ENCODE assay signal across 26 cellular contexts in the genomic region with DNA sequence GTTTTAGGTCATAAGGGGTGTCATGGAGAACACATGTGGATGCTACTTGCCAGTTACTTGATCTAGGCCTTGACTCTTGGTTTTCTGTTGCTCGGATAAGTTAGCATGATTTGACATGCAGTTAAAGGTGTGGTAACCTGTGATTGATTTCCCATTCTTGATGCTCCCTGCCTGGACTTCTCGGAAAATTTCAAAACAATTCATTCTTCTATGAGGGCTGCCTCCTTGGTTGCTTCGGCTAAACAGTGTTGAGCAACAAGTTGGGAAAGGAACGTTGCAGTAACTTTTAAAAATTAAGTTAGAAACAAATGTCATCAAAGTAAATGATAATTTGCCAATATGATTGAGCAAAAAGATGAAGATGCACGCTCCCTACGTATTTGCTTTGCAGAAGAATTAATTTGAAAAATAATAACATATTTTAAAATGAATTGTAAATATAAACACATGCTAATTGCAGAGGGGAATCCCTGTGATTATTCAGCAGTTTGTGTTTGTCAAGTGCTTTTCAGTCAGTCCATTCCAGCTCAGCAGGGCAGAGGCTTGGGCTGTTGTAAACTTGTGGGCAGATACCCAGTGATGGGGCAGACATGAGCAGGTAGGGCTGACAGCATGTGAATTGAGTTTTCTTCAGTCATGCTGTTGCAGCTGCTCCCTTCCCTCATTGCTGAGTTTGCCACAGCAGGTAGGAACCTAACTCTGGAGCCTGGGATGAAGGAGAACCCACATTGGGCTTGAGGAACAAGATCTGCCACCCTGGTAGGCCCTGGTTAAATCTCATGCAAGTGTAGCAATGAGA.
DNase-seq lines count a peak whose midpoint lies in the region; ATAC-seq, FAIRE-seq and TF ChIP-seq lines count a peak whose summit lies in the region.
"Had no signal": no experiment of that assay in that cellular context is flagged by ENCODE, and none has a peak within 500 bp of the region (broad histone marks: within the 10 kb centered on the region; RNA-seq: fewer than 3 reads in every experiment).

No MANE protein-coding gene starts in this region.

- TF ChIP-seq CTCF in PC-3 (conservative IDR thresholded peaks at IDR 0.05; ENCODE audit: low read depth, low read length) (no peak), H1 (IDR thresholded peaks at IDR 0.05; ENCODE audit: control extremely low read depth in 1 of 3, insufficient read depth in 1 of 3, low read depth in 1 of 3, low read length in 3 of 3) (no peak), gastroesophageal sphincter (IDR thresholded peaks at IDR 0.05) (no peak), left lung (IDR thresholded peaks at IDR 0.05) (no peak)

- no peaks in the 10 kb centered on the region for H3K23me2 ChIP-seq in H1 (ENCODE audit: low read depth, low read length)

- H3K79me2 ChIP-seq in PC-3 (ENCODE audit: low read length) = no peaks in the 10 kb centered on the region
- no peaks in the 10 kb centered on the region for H3K79me2 ChIP-seq in H1 (ENCODE audit: control insufficient read depth in 1 of 2, insufficient read depth in 2 of 2, low read length in 2 of 2)
- H3K79me2 ChIP-seq: parathyroid adenoma had no signal

- WGBS in H1 (ENCODE audit: extremely low coverage in 1 of 2, insufficient coverage in 1 of 2, insufficient read length in 1 of 2, insufficient replicate concordance in 2 of 2, low coverage in 1 of 2, low lambda C conversion rate in 2 of 2, missing lambda C conversion rate in 1 of 2), 2 experiments = 83% methylated on average over 6 of the region's 6 CpGs; no CpG with 5 or more reads in 1 of the 2 experiments
- 69 to 74% methylated on average over 6 of the region's 6 CpGs for WGBS in gastroesophageal sphincter (ENCODE audit: low coverage in 1 of 2), 2 donors

- DNase-seq in PC-3 (no peak), H1 (ENCODE audit: low read depth in 1 of 2, low spot score in 2 of 2) (no peak), H7 (no peak), UCSD-AML1 (lab: John Stamatoyannopoulos, UW; ENCODE audit: unreplicated experiment) (no peak), left lung (no peak)
- DNase-seq in stimulated activated CD4-positive, alpha-beta T cell treated with anti-CD3 and anti-CD28 coated beads, Interleukin-2, amount 100 ng/mL, for 48 hours = no peak
- DNase-seq: activated CD4-positive, alpha-beta memory T cell treated with anti-CD3 and anti-CD28 coated beads, Interleukin-2, amount 10 ng/mL, durations not matched to agents 7 days and 5 days; activated CD4-positive, CD25-positive, alpha-beta regulatory T cell; activated gamma-delta T cell treated with Interleukin-2 at 50 U/mL for 16 hours; activated T-cell treated with anti-CD3 and anti-CD28 coated beads for 4 hours; caudate nucleus; CD4-positive, CD25-positive, alpha-beta regulatory T cell; dorsolateral prefrontal cortex; head of caudate nucleus; left ventricle myocardium inferior; midbrain; NCI-H1436; NCI-H510A; Peyer's patch; right lobe of liver; SK-N-SH had no signal

- H3K56ac ChIP-seq in H1 (replicated peaks; ENCODE audit: insufficient read length, low read depth, low read length) = no peak overlapping the region

- H3K23ac ChIP-seq in H1 (ENCODE audit: insufficient read length) = no peak overlapping the region

- H3K4me3 ChIP-seq in PC-3 (ENCODE audit: low read length) (no peak overlapping the region), H1 (ENCODE audit: extremely low read depth in 1 of 4, insufficient read depth in 2 of 4, low read depth in 3 of 4, low read length in 4 of 4) (no peak overlapping the region), gastroesophageal sphincter (no peak overlapping the region), subcutaneous abdominal adipose tissue (ENCODE audit: low read depth in 1 of 5, low read length in 5 of 5) (no peak overlapping the region), H7 (ENCODE audit: insufficient read depth, low read depth, low read length) (no peak overlapping the region), left lung (no peak overlapping the region)
- H3K4me3 ChIP-seq: dorsolateral prefrontal cortex, HAP-1, left ventricle myocardium inferior, MG63, Peyer's patch, right lobe of liver had no signal

- ATAC-seq in PC-3 (no peak), gastroesophageal sphincter (peak; percentile 79), left lung (no peak)
- ATAC-seq: right lobe of liver had no signal

- H3K36me3 ChIP-seq in PC-3 (ENCODE audit: low read depth, low read length) (no peaks in the 10 kb centered on the region), H1 (ENCODE audit: control insufficient read depth in 2 of 4, insufficient read depth in 4 of 4, low read length in 3 of 4) (no peaks in the 10 kb centered on the region), gastroesophageal sphincter (no peaks in the 10 kb centered on the region), subcutaneous abdominal adipose tissue (ENCODE audit: control insufficient read depth in 5 of 5, insufficient read depth in 5 of 5, low read length in 5 of 5) (no peaks in the 10 kb centered on the region), H7 (replicated peaks; ENCODE audit: control insufficient read depth, insufficient read depth, low read length) (no peaks in the 10 kb centered on the region), left lung (no peaks in the 10 kb centered on the region)
- H3K36me3 ChIP-seq: HAP-1, left ventricle myocardium inferior, MG63, Peyer's patch, right lobe of liver had no signal

- H2BK15ac ChIP-seq in H1 (ENCODE audit: low read length) = no peak overlapping the region

- no peak overlapping the region for H2AK5ac ChIP-seq in H1 (ENCODE audit: low read depth, low read length)

- no peaks in the 10 kb centered on the region for H3F3A ChIP-seq in PC-3 (ENCODE audit: low read length, unreplicated experiment)

- TF ChIP-seq POLR2A in H1 (IDR thresholded peaks at IDR 0.05; ENCODE audit: control extremely low read depth in 1 of 2, low read depth in 2 of 2, low read length in 2 of 2) = no peak
- no peak for TF ChIP-seq POLR2A in gastroesophageal sphincter (IDR thresholded peaks at IDR 0.05)

- H3K18ac ChIP-seq in H1 (ENCODE audit: extremely low read depth, low read length) = no peak overlapping the region

- no peak overlapping the region for H3K4ac ChIP-seq in H1 (replicated peaks; ENCODE audit: insufficient read length, low read depth, low read length)

- no peaks in the 10 kb centered on the region for H4K20me1 ChIP-seq in PC-3 (ENCODE audit: low read length)
- no peaks in the 10 kb centered on the region for H4K20me1 ChIP-seq in H1 (replicated peaks in 1 of 2; ENCODE audit: control insufficient read depth in 1 of 2, insufficient read depth in 2 of 2, low read length in 2 of 2)

- no peak overlapping the region for H4K91ac ChIP-seq in H1 (replicated peaks; ENCODE audit: insufficient read length, low read length)

- H3K27ac ChIP-seq in PC-3 (ENCODE audit: low read length) = peak overlapping the region; percentile 88
- H3K27ac ChIP-seq in H1 (ENCODE audit: low read depth, low read length) = no peak overlapping the region
- H3K27ac ChIP-seq in gastroesophageal sphincter = peak overlapping the region in 3 of 4 donors; percentile 2 to 45 (median 42)
- H3K27ac ChIP-seq in subcutaneous abdominal adipose tissue (ENCODE audit: low read depth, low read length) = peak overlapping the region; percentile 32
- no peak overlapping the region for H3K27ac ChIP-seq in left lung
- H3K27ac ChIP-seq: dorsolateral prefrontal cortex, left ventricle myocardium inferior, parathyroid adenoma, Peyer's patch, right lobe of liver had no signal

- peak; percentile 7 for FAIRE-seq in H1 (lab: Jason Lieb, UNC)

- H4K8ac ChIP-seq in H1 (ENCODE audit: extremely low read depth, insufficient read depth, low read length) = no peak overlapping the region

- H3K79me1 ChIP-seq in H1 (ENCODE audit: low read depth, low read length) = no peaks in the 10 kb centered on the region

- no peaks in the 10 kb centered on the region for H3K9me3 ChIP-seq in PC-3 (ENCODE audit: low read length)
- H3K9me3 ChIP-seq in H1 (ENCODE audit: insufficient read depth in 2 of 2, low read depth in 1 of 2, low read length in 1 of 2) = no peaks in the 10 kb centered on the region
- peaks cover 0 to 12% (median 0%) of the 10 kb centered on the region in 3 donors for H3K9me3 ChIP-seq in gastroesophageal sphincter
- H3K9me3 ChIP-seq in subcutaneous abdominal adipose tissue (ENCODE audit: control insufficient read depth in 5 of 5, low read length in 5 of 5) = peaks cover 0 to 6% (median 4%) of the 10 kb centered on the region in 5 donors
- peaks cover 0 to 19% of the 10 kb centered on the region in 2 donors for H3K9me3 ChIP-seq in left lung
- H3K9me3 ChIP-seq: HAP-1, Peyer's patch, right lobe of liver, SK-N-SH had no signal

- H2BK120ac ChIP-seq in H1 (replicated peaks; ENCODE audit: low read depth, low read length) = no peak overlapping the region

- H4K5ac ChIP-seq in H1 (ENCODE audit: insufficient read length, low read depth, low read length) = no peak overlapping the region

- POLR2A ChIA-PET in PC-3 (lab: Charles Lee; ENCODE audit: unreplicated experiment) (no interaction called here), H1 (lab: Charles Lee; ENCODE audit: partially characterized antibody) (no interaction called here)

- no peak overlapping the region for H2BK5ac ChIP-seq in H1 (ENCODE audit: low read depth, low read length)

- H3K9me2 ChIP-seq in PC-3 (replicated peaks; ENCODE audit: low read length) = no peaks in the 10 kb centered on the region
- H3K9me2 ChIP-seq: SK-N-SH had no signal

- H3K27me3 ChIP-seq in PC-3 (ENCODE audit: low read length) = no peaks in the 10 kb centered on the region
- H3K27me3 ChIP-seq in H1 (replicated peaks in 1 of 4; ENCODE audit: control insufficient read depth in 3 of 4, extremely low read depth in 1 of 4, insufficient read depth in 3 of 4, low read length in 3 of 4) = no peaks in the 10 kb centered on the region
- H3K27me3 ChIP-seq in gastroesophageal sphincter = no peaks in the 10 kb centered on the region
- H3K27me3 ChIP-seq in subcutaneous abdominal adipose tissue (ENCODE audit: control insufficient read depth in 5 of 5, insufficient read depth in 4 of 5, low read length in 5 of 5) = no peaks in the 10 kb centered on the region
- H3K27me3 ChIP-seq in H7 (ENCODE audit: control insufficient read depth, insufficient read depth, low read length) = no peaks in the 10 kb centered on the region
- H3K27me3 ChIP-seq in left lung = no peaks in the 10 kb centered on the region
- H3K27me3 ChIP-seq: dorsolateral prefrontal cortex, MG63, Peyer's patch, right lobe of liver had no signal

- peak overlapping the region; percentile 48 for H3K9ac ChIP-seq in PC-3 (ENCODE audit: low read length)
- H3K9ac ChIP-seq in H1 (replicated peaks in 1 of 4; ENCODE audit: extremely low read depth in 1 of 4, low read depth in 3 of 4, low read length in 3 of 4) = no peak overlapping the region
- H3K9ac ChIP-seq in subcutaneous abdominal adipose tissue (ENCODE audit: low read length in 5 of 5) = no peak overlapping the region
- H3K9ac ChIP-seq: parathyroid adenoma, SK-N-SH had no signal

- H2BK12ac ChIP-seq in H1 (ENCODE audit: low read depth, low read length) = 0 out of 2 replicates have a peak overlapping the region, but pooled peaks have one; percentile 2

- H2AFZ ChIP-seq in PC-3 (ENCODE audit: low read length) = peak overlapping the region; percentile 30; the same call in 1 of the 2 replicates
- peak overlapping the region; percentile 71; the same call in 1 of the 2 replicates for H2AFZ ChIP-seq in H1 (ENCODE audit: low read length)
- H2AFZ ChIP-seq: parathyroid adenoma had no signal

- TF ChIP-seq EP300 in H1 (IDR thresholded peaks at IDR 0.05; ENCODE audit: borderline replicate concordance in 1 of 2, low read depth in 2 of 2, low read length in 2 of 2) (no peak), gastroesophageal sphincter (IDR thresholded peaks at IDR 0.05) (no peak)

- peaks cover 55% of the 10 kb centered on the region for H3K4me1 ChIP-seq in PC-3 (ENCODE audit: insufficient read depth, low read length)
- H3K4me1 ChIP-seq in H1 (replicated peaks in 1 of 4; ENCODE audit: control insufficient read depth in 3 of 4, insufficient read depth in 4 of 4, low read length in 3 of 4) = peaks cover 0 to 6% (median 3%) of the 10 kb centered on the region in 4 experiments; a peak in 2 of 7 replicates
- no peaks in the 10 kb centered on the region for H3K4me1 ChIP-seq in gastroesophageal sphincter
- peaks cover 0 to 16% (median 8%) of the 10 kb centered on the region in 5 donors for H3K4me1 ChIP-seq in subcutaneous abdominal adipose tissue (ENCODE audit: control insufficient read depth in 5 of 5, insufficient read depth in 5 of 5, low read length in 5 of 5)
- H3K4me1 ChIP-seq in left lung = no peaks in the 10 kb centered on the region
- H3K4me1 ChIP-seq: HAP-1, left ventricle myocardium inferior, parathyroid adenoma, Peyer's patch, right lobe of liver had no signal

- BruUV-seq in PC-3 (replicated peaks; lab: Mats Ljungman, UMichigan) = no TSS peak

- no peak for TF ChIP-seq RAD21 in H1 (IDR thresholded peaks at IDR 0.05 in 1 of 2, conservative IDR thresholded peaks at IDR 0.05 in 1 of 2; ENCODE audit: low read depth in 2 of 2, low read length in 2 of 2)

- H3K4me2 ChIP-seq in PC-3 (ENCODE audit: low read length) (peak overlapping the region; percentile 74), H1 (ENCODE audit: insufficient read depth in 1 of 2, low read depth in 2 of 2, low read length in 2 of 2) (no peak overlapping the region; a peak in 1 of 4 replicates)
- H3K4me2 ChIP-seq: SK-N-SH had no signal

- intact Hi-C loops in PC-3 (cut with micrococcal nuclease) = no loop called here
- intact Hi-C loops in left lung (cut with DNase I) = no loop called here

- H2BK20ac ChIP-seq in H1 (ENCODE audit: low read length) = no peak overlapping the region; the same call in 1 of the 2 replicates

- H3K14ac ChIP-seq in H1 (ENCODE audit: insufficient read length) = no peak overlapping the region

- CTCF ChIA-PET in PC-3 (lab: Charles Lee) = no interaction called here
- CTCF ChIA-PET in H1 (lab: Charles Lee; ENCODE audit: partially characterized antibody) = no interaction called here

Comparison
In these comparisons a context has a peak if more than half of its experiments do, and no peak if none do; other contexts are left out.
1. H3K27ac ChIP-seq: peak in PC-3 (single experiment), gastroesophageal sphincter (3 of 4) and subcutaneous abdominal adipose tissue (single experiment); none in H1 (single experiment) and left lung (0 of 2).